20 cellular contexts compared by ENCODE assay signal in genomic region chrX:7515681-7516413, GRCh38.
A peak's percentile ranks its signal among the peaks of the same experiment; 100 is the strongest.
DNase-seq lines count a peak whose midpoint lies in the region; ATAC-seq, FAIRE-seq and TF ChIP-seq lines count a peak whose summit lies in the region.
"Had no signal": no experiment of that assay in that cellular context is flagged by ENCODE, and none has a peak within 500 bp of the region (broad histone marks: within the 10 kb centered on the region; RNA-seq: fewer than 3 reads in every experiment).

No MANE protein-coding gene starts in this region.

- no peaks in the 10 kb centered on the region for H3K27me3 ChIP-seq in H1 (replicated peaks in 1 of 4; ENCODE audit: control insufficient read depth in 3 of 4, extremely low read depth in 1 of 4, insufficient read depth in 3 of 4, low read length in 3 of 4)
- H3K27me3 ChIP-seq in trophoblast cell (ENCODE audit: insufficient read depth, low read length) = no peaks in the 10 kb centered on the region
- no peaks in the 10 kb centered on the region for H3K27me3 ChIP-seq in gastrocnemius medialis
- H3K27me3 ChIP-seq in left ventricle myocardium inferior (ENCODE audit: low read depth) = no peaks in the 10 kb centered on the region
- H3K27me3 ChIP-seq: BE2C, neural progenitor cell, SJCRH30, spleen, upper lobe of right lung had no signal

- no peaks in the 10 kb centered on the region for H3K79me1 ChIP-seq in H1 (ENCODE audit: low read depth, low read length)
- H3K79me1 ChIP-seq in trophoblast cell (ENCODE audit: low read length) = no peaks in the 10 kb centered on the region

- H3K23ac ChIP-seq in H1 (ENCODE audit: insufficient read length) = no peak overlapping the region
- no peak overlapping the region for H3K23ac ChIP-seq in trophoblast cell (ENCODE audit: low read length)

- TF ChIP-seq CTCF in H1 (IDR thresholded peaks at IDR 0.05; ENCODE audit: control extremely low read depth in 1 of 3, insufficient read depth in 1 of 3, low read depth in 1 of 3, low read length in 3 of 3) = no peak
- TF ChIP-seq CTCF in GM10266 (IDR thresholded peaks at IDR 0.05; ENCODE audit: control insufficient read depth, insufficient read depth, low read depth, missing control alignments) = no peak
- TF ChIP-seq CTCF in gastrocnemius medialis (IDR thresholded peaks at IDR 0.05 in 4 of 5, conservative IDR thresholded peaks at IDR 0.05 in 1 of 5) = no peak
- TF ChIP-seq CTCF in left ventricle myocardium inferior (IDR thresholded peaks at IDR 0.05; ENCODE audit: borderline replicate concordance) = no peak

- no peak overlapping the region for H2AFZ ChIP-seq in H1 (ENCODE audit: low read length)
- no peak overlapping the region for H2AFZ ChIP-seq in trophoblast cell (ENCODE audit: insufficient read depth, low read length, poor library complexity)
- H2AFZ ChIP-seq: neural progenitor cell had no signal

- H3K9me3 ChIP-seq in H1 (ENCODE audit: insufficient read depth in 2 of 2, low read depth in 1 of 2, low read length in 1 of 2) (no peaks in the 10 kb centered on the region), trophoblast cell (ENCODE audit: insufficient read depth, low read depth, low read length) (no peaks in the 10 kb centered on the region), gastrocnemius medialis (no peaks in the 10 kb centered on the region), left ventricle myocardium inferior (replicated peaks) (no peaks in the 10 kb centered on the region)
- H3K9me3 ChIP-seq: BE2C, SJCRH30, spleen, upper lobe of right lung had no signal

- no peak overlapping the region for H2BK20ac ChIP-seq in H1 (ENCODE audit: low read length)

- H4K20me1 ChIP-seq in H1 (replicated peaks in 1 of 2; ENCODE audit: control insufficient read depth in 1 of 2, insufficient read depth in 2 of 2, low read length in 2 of 2) = no peaks in the 10 kb centered on the region

- 76% methylated on average over 2 of the region's 4 CpGs; no CpG with 5 or more reads in 1 of the 2 experiments for WGBS in H1 (ENCODE audit: extremely low coverage in 1 of 2, insufficient coverage in 1 of 2, insufficient read length in 1 of 2, insufficient replicate concordance in 2 of 2, low coverage in 1 of 2, low lambda C conversion rate in 2 of 2, missing lambda C conversion rate in 1 of 2), 2 experiments
- no CpG with 5 or more reads among the region's 4 CpGs for WGBS in trophoblast cell (ENCODE audit: extremely low coverage, insufficient coverage, insufficient read length)

- FAIRE-seq in H1 (lab: Jason Lieb, UNC) = no peak
- FAIRE-seq: GM18507 had no signal

- no peaks in the 10 kb centered on the region for H3K4me1 ChIP-seq in H1 (replicated peaks in 1 of 4; ENCODE audit: control insufficient read depth in 3 of 4, insufficient read depth in 4 of 4, low read length in 3 of 4)
- no peaks in the 10 kb centered on the region for H3K4me1 ChIP-seq in trophoblast cell (ENCODE audit: control insufficient read depth in 1 of 2, insufficient read depth in 2 of 2, low read length in 2 of 2)
- H3K4me1 ChIP-seq in gastrocnemius medialis = no peaks in the 10 kb centered on the region
- H3K4me1 ChIP-seq in left ventricle myocardium inferior = no peaks in the 10 kb centered on the region
- H3K4me1 ChIP-seq: BE2C, neural progenitor cell, SJCRH30, spleen, upper lobe of right lung had no signal

- H3K18ac ChIP-seq in H1 (ENCODE audit: extremely low read depth, low read length) (no peak overlapping the region), trophoblast cell (ENCODE audit: low read length) (no peak overlapping the region)

- no peak for TF ChIP-seq RAD21 in H1 (IDR thresholded peaks at IDR 0.05 in 1 of 2, conservative IDR thresholded peaks at IDR 0.05 in 1 of 2; ENCODE audit: low read depth in 2 of 2, low read length in 2 of 2)

- no peak overlapping the region for H3K4ac ChIP-seq in H1 (replicated peaks; ENCODE audit: insufficient read length, low read depth, low read length)
- H3K4ac ChIP-seq in trophoblast cell (ENCODE audit: low read depth, low read length) = no peak overlapping the region

- H2BK120ac ChIP-seq in H1 (replicated peaks; ENCODE audit: low read depth, low read length) = no peak overlapping the region
- H2BK120ac ChIP-seq in trophoblast cell (ENCODE audit: insufficient read depth, low read length, poor library complexity) = no peak overlapping the region

- POLR2A ChIA-PET in H1 (lab: Charles Lee; ENCODE audit: partially characterized antibody) = no interaction called here

- H4K12ac ChIP-seq in trophoblast cell (ENCODE audit: low read depth, low read length) = no peak overlapping the region

- H2BK5ac ChIP-seq in H1 (ENCODE audit: low read depth, low read length) (no peak overlapping the region), trophoblast cell (ENCODE audit: low read depth, low read length, poor library complexity) (no peak overlapping the region)

- H4K8ac ChIP-seq in H1 (ENCODE audit: extremely low read depth, insufficient read depth, low read length) (no peak overlapping the region), trophoblast cell (ENCODE audit: low read depth, low read length) (no peak overlapping the region)

- H3K4me3 ChIP-seq in H1 (ENCODE audit: extremely low read depth in 1 of 4, insufficient read depth in 2 of 4, low read depth in 3 of 4, low read length in 4 of 4) = no peak overlapping the region
- H3K4me3 ChIP-seq in trophoblast cell (ENCODE audit: low read depth, low read length) = no peak overlapping the region
- no peak overlapping the region for H3K4me3 ChIP-seq in gastrocnemius medialis
- H3K4me3 ChIP-seq in left ventricle myocardium inferior = no peak overlapping the region
- H3K4me3 ChIP-seq: neural progenitor cell, SJCRH30, spleen, upper lobe of right lung had no signal

- H3K36me3 ChIP-seq in H1 (ENCODE audit: control insufficient read depth in 2 of 4, insufficient read depth in 4 of 4, low read length in 3 of 4) (no peaks in the 10 kb centered on the region), trophoblast cell (ENCODE audit: control insufficient read depth in 1 of 2, insufficient read depth in 2 of 2, low read length in 2 of 2) (no peaks in the 10 kb centered on the region), gastrocnemius medialis (no peaks in the 10 kb centered on the region), left ventricle myocardium inferior (no peaks in the 10 kb centered on the region)
- H3K36me3 ChIP-seq: BE2C, neural progenitor cell, SJCRH30, spleen, upper lobe of right lung had no signal

- intact Hi-C loops in gastrocnemius medialis (cut with DNase I; ENCODE audit: low total_unique reads) = no loop called here
- intact Hi-C loops in left ventricle myocardium inferior (cut with micrococcal nuclease) = no loop called here

- no peak overlapping the region for H2BK15ac ChIP-seq in H1 (ENCODE audit: low read length)

- H2AK5ac ChIP-seq in H1 (ENCODE audit: low read depth, low read length) (no peak overlapping the region), trophoblast cell (ENCODE audit: low read length) (no peak overlapping the region)

- no peak for TF ChIP-seq POLR2A in H1 (IDR thresholded peaks at IDR 0.05; ENCODE audit: control extremely low read depth in 1 of 2, low read depth in 2 of 2, low read length in 2 of 2)
- no peak for TF ChIP-seq POLR2A in gastrocnemius medialis (IDR thresholded peaks at IDR 0.05)

- in situ Hi-C loops in gastrocnemius medialis (cut with MboI; ENCODE audit: low sequenced_read_pairs in 4 of 4) = no loop called here

- H3K79me2 ChIP-seq in H1 (ENCODE audit: control insufficient read depth in 1 of 2, insufficient read depth in 2 of 2, low read length in 2 of 2) (no peaks in the 10 kb centered on the region), trophoblast cell (ENCODE audit: control insufficient read depth, insufficient read depth, low read length, poor library complexity) (no peaks in the 10 kb centered on the region)

- no peak for TF ChIP-seq EP300 in H1 (IDR thresholded peaks at IDR 0.05; ENCODE audit: borderline replicate concordance in 1 of 2, low read depth in 2 of 2, low read length in 2 of 2)

- no peak overlapping the region for H2BK12ac ChIP-seq in H1 (ENCODE audit: low read depth, low read length)
- H2BK12ac ChIP-seq in trophoblast cell (ENCODE audit: low read length) = no peak overlapping the region

- H3K56ac ChIP-seq in H1 (replicated peaks; ENCODE audit: insufficient read length, low read depth, low read length) = no peak overlapping the region

- no peaks in the 10 kb centered on the region for H3K23me2 ChIP-seq in H1 (ENCODE audit: low read depth, low read length)

- H3K27ac ChIP-seq in H1 (ENCODE audit: low read depth, low read length) (no peak overlapping the region), trophoblast cell (ENCODE audit: low read depth, low read length) (no peak overlapping the region), gastrocnemius medialis (no peak overlapping the region), left ventricle myocardium inferior (replicated peaks) (no peak overlapping the region), caudate nucleus (ENCODE audit: low read depth, low read length) (no peak overlapping the region)
- H3K27ac ChIP-seq: neural progenitor cell, SJCRH30, spleen, upper lobe of right lung had no signal

- CTCF ChIA-PET in H1 (lab: Charles Lee; ENCODE audit: partially characterized antibody) = no interaction called here

- no peak for ATAC-seq in gastrocnemius medialis
- ATAC-seq: left ventricle myocardium superior, upper lobe of right lung had no signal

- no peak overlapping the region for H3K4me2 ChIP-seq in H1 (ENCODE audit: insufficient read depth in 1 of 2, low read depth in 2 of 2, low read length in 2 of 2)
- no peak overlapping the region for H3K4me2 ChIP-seq in trophoblast cell (ENCODE audit: low read length)
- H3K4me2 ChIP-seq: neural progenitor cell had no signal

- H4K5ac ChIP-seq in H1 (ENCODE audit: insufficient read length, low read depth, low read length) = no peak overlapping the region

- DNase-seq in ELR (ENCODE audit: low read depth) (peak; percentile 52), NCI-H226 (peak; percentile 22), H1 (ENCODE audit: low read depth in 1 of 2, low spot score in 2 of 2) (no peak), trophoblast cell (peak; percentile 13 to 42), GM10266 (ENCODE audit: extremely low spot score) (no peak), gastrocnemius medialis (no peak), left ventricle myocardium inferior (no peak), caudate nucleus (lab: John Stamatoyannopoulos, UW) (no peak)
- DNase-seq: activated CD4-positive, alpha-beta memory T cell treated with anti-CD3 and anti-CD28 coated beads for 36 hours; activated effector memory CD4-positive, alpha-beta T cell treated with anti-CD3 and anti-CD28 coated beads, Interleukin-2, amount 50 U/mL, for 16 hours; BE2C; central memory CD4-positive, alpha-beta T cell; COR-L47; left ventricle myocardium superior; NCI-H774; spleen; upper lobe of right lung had no signal

- H3K14ac ChIP-seq in H1 (ENCODE audit: insufficient read length) (no peak overlapping the region), trophoblast cell (ENCODE audit: low read length) (no peak overlapping the region)

- H3K9ac ChIP-seq in H1 (replicated peaks in 1 of 4; ENCODE audit: extremely low read depth in 1 of 4, low read depth in 3 of 4, low read length in 3 of 4) (no peak overlapping the region), trophoblast cell (ENCODE audit: low read length) (no peak overlapping the region)
- H3K9ac ChIP-seq: neural progenitor cell had no signal

- H4K91ac ChIP-seq in H1 (replicated peaks; ENCODE audit: insufficient read length, low read length) (no peak overlapping the region), trophoblast cell (ENCODE audit: low read depth, low read length) (no peak overlapping the region)

TF ChIP-seq in H1, 55 proteins besides CTCF, POLR2A, EP300 and RAD21 (continues in another document):
- TF ChIP-seq CTBP2 (IDR thresholded peaks at IDR 0.05; ENCODE audit: borderline replicate concordance, insufficient read depth, insufficient read length, low read length) = no peak

Comparison
In these comparisons a context has a peak if more than half of its experiments do, and no peak if none do; other contexts are left out.
1. DNase-seq: peak in ELR (single experiment), NCI-H226 (single experiment) and trophoblast cell (2 of 2); none in H1 (0 of 2), GM10266 (single experiment), gastrocnemius medialis (0 of 2), left ventricle myocardium inferior (single experiment) and caudate nucleus (0 of 61).